Comparison of ENCODE assay signal across 20 cellular contexts in genomic region chr1:192892934-192893333, GRCh38.
"Had no signal": no experiment of that assay in that cellular context is flagged by ENCODE, and none has a peak within 500 bp of the region (broad histone marks: within the 10 kb centered on the region; RNA-seq: fewer than 3 reads in every experiment).

No MANE protein-coding gene starts in this region.

- H3K36me3 Mint-ChIP-seq: naive thymus-derived CD4-positive, alpha-beta T cell; stimulated activated naive B cell treated with anti-CD40 and anti-IgM and Interleukin-4, amounts not matched to agents 10 μg/mL and 1 μg/mL and 100 μg/mL, for 72 hours had no signal

- FAIRE-seq: endometrium had no signal

- H3K9me3 Mint-ChIP-seq: naive thymus-derived CD4-positive, alpha-beta T cell had no signal

- H3K4me3 Mint-ChIP-seq: naive thymus-derived CD4-positive, alpha-beta T cell; stimulated activated naive B cell treated with anti-CD40 and anti-IgM and Interleukin-4, amounts not matched to agents 10 μg/mL and 1 μg/mL and 100 μg/mL, for 72 hours had no signal

- H3K4me3 ChIP-seq: gastrocnemius medialis, hepatocyte, psoas muscle, right lobe of liver, spleen, stomach, thoracic aorta, transverse colon had no signal

- H3K4me1 Mint-ChIP-seq: naive thymus-derived CD4-positive, alpha-beta T cell; stimulated activated naive B cell treated with anti-CD40 and anti-IgM and Interleukin-4, amounts not matched to agents 10 μg/mL and 1 μg/mL and 100 μg/mL, for 72 hours had no signal

- H3K4me2 ChIP-seq: hepatocyte had no signal

- H3K9me3 ChIP-seq: gastrocnemius medialis, neutrophil, psoas muscle, right lobe of liver, stomach, thoracic aorta, transverse colon had no signal

- DNase-seq: effector memory CD4-positive, alpha-beta T cell; gastrocnemius medialis; head of caudate nucleus; left colon; naive thymus-derived CD4-positive, alpha-beta T cell; psoas muscle; retina; right lobe of liver; spleen; stimulated activated CD4-positive, alpha-beta T cell treated with anti-CD3 and anti-CD28 coated beads, Interleukin-15, amount 100 ng/mL, for 24 hours; stimulated activated CD4-positive, alpha-beta T cell treated with anti-CD3 and anti-CD28 coated beads, Interleukin-1b, Interleukin-23, amount 100 ng/mL, for 48 hours; stimulated activated CD4-positive, alpha-beta T cell treated with anti-CD3 and anti-CD28 coated beads, Interleukin-4, amount 100 ng/mL, for 24 hours; stimulated activated naive B cell treated with anti-CD40 and anti-IgM and Interleukin-4, amounts not matched to agents 10 μg/mL and 1 μg/mL and 100 μg/mL, for 72 hours; stomach; substantia nigra; transverse colon had no signal

- H3K36me3 ChIP-seq: gastrocnemius medialis, neutrophil, right lobe of liver, spleen, stomach, thoracic aorta, transverse colon had no signal

- H3K27ac ChIP-seq: gastrocnemius medialis, hepatocyte, neutrophil, psoas muscle, right lobe of liver, spleen, stomach, thoracic aorta had no signal

- H2AFZ ChIP-seq: hepatocyte had no signal

- H3K27ac Mint-ChIP-seq: naive thymus-derived CD4-positive, alpha-beta T cell; stimulated activated naive B cell treated with anti-CD40 and anti-IgM and Interleukin-4, amounts not matched to agents 10 μg/mL and 1 μg/mL and 100 μg/mL, for 72 hours had no signal

- H3K4me1 ChIP-seq: psoas muscle, right lobe of liver, spleen, stomach, transverse colon had no signal

- H3K79me2 ChIP-seq: hepatocyte had no signal

- ATAC-seq: gastrocnemius medialis; left colon; naive thymus-derived CD4-positive, alpha-beta T cell; psoas muscle; right lobe of liver; stimulated activated naive B cell treated with anti-CD40 and anti-IgM and Interleukin-4, amounts not matched to agents 10 μg/mL and 1 μg/mL and 100 μg/mL, for 72 hours had no signal

- H3K27me3 ChIP-seq: gastrocnemius medialis, hepatocyte, neutrophil, right lobe of liver, spleen, stomach, transverse colon had no signal
